16 cellular contexts compared by ENCODE assay signal in genomic region chr3:108485146-108485545, GRCh38. TPM values are rescaled to one million over a fixed set of nuclear protein-coding genes. Genes with fewer than 3 reads are reported as not detected.
DNase-seq lines count a peak whose midpoint lies in the region; ATAC-seq and TF ChIP-seq lines count a peak whose summit lies in the region.
"Had no signal": no experiment of that assay in that cellular context is flagged by ENCODE, and none has a peak within 500 bp of the region (broad histone marks: within the 10 kb centered on the region; RNA-seq: fewer than 3 reads in every experiment).

No MANE protein-coding gene starts in this region.

- H3K36me3 ChIP-seq in HUES64 (ENCODE audit: insufficient read depth, low read length) (no peaks in the 10 kb centered on the region), WERI-Rb-1 (no peaks in the 10 kb centered on the region)
- H3K36me3 ChIP-seq: tibial nerve had no signal

- WGBS in HUES64, result 1% methylated on average over 3 of the region's 3 CpGs

- H3K9ac ChIP-seq in HUES64 (ENCODE audit: low read depth, low read length), result no peak overlapping the region

- peaks cover 28% of the 10 kb centered on the region for H3K4me1 ChIP-seq in HUES64 (ENCODE audit: insufficient read depth, low read length)
- H3K4me1 ChIP-seq: Caco-2 had no signal

- peak overlapping the region; percentile 20; the same call in 1 of the 2 replicates for H3K27ac ChIP-seq in HUES64 (ENCODE audit: low read depth, low read length)
- H3K27ac ChIP-seq in WERI-Rb-1, result peak overlapping the region; percentile 75
- H3K27ac ChIP-seq: tibial nerve had no signal

- H3K4me3 ChIP-seq in HUES64 (ENCODE audit: low read length) (peak overlapping the region; percentile 15; the same call in 1 of the 2 replicates), WERI-Rb-1 (ENCODE audit: low read depth, low read length) (peak overlapping the region; percentile 12; the same call in 1 of the 2 replicates)
- H3K4me3 ChIP-seq: tibial nerve had no signal

- no peaks in the 10 kb centered on the region for H3K27me3 ChIP-seq in HUES64 (ENCODE audit: insufficient read depth, low read length)
- H3K27me3 ChIP-seq in WERI-Rb-1 (ENCODE audit: insufficient read depth, low read depth, severe bottlenecking), result no peaks in the 10 kb centered on the region
- H3K27me3 ChIP-seq: tibial nerve had no signal

- H3K9me3 ChIP-seq in HUES64 (ENCODE audit: insufficient read depth, low read depth, low read length), result no peaks in the 10 kb centered on the region
- H3K9me3 ChIP-seq in WERI-Rb-1 (ENCODE audit: severe bottlenecking), result no peaks in the 10 kb centered on the region
- H3K9me3 ChIP-seq: Caco-2, tibial nerve had no signal

- intact Hi-C loops in posterior vena cava (cut with DNase I), result no loop called here

- TF ChIP-seq CTCF in WERI-Rb-1 (IDR thresholded peaks at IDR 0.05; ENCODE audit: low read depth, low read length), result no peak

- peak; percentile 92 for DNase-seq in DMS 273 treated with DMSO at 0.1 percent for 48 hours (lab: John Stamatoyannopoulos, UW)
- peak; percentile 94 for DNase-seq in WERI-Rb-1
- DNase-seq in islet precursor cell, result peak; percentile 65
- no peak for DNase-seq in posterior vena cava (ENCODE audit: low spot score)
- DNase-seq in DMS79 treated with DMSO at 0.1 percent for 48 hours (lab: John Stamatoyannopoulos, UW), result no peak
- DNase-seq: Caco-2; effector CD8-positive, alpha-beta T cell; stimulated activated CD8-positive, alpha-beta memory T cell treated with anti-CD3 and anti-CD28 coated beads, Interleukin-4, amount 100 ng/mL, for 48 hours; T-helper 17 cell had no signal

- ATAC-seq in GM19351 (IDR thresholded peaks at IDR 0.05; ENCODE audit: unreplicated experiment) (no peak), HG02840 (IDR thresholded peaks at IDR 0.05; ENCODE audit: low FRiP score, unreplicated experiment) (no peak)
- ATAC-seq: activated T-helper 17 cell treated with anti-CD3 and anti-CD28 coated beads, Interleukin-2, amount 50 U/mL, for 72 hours; HepG2; T-helper 17 cell had no signal

RNA-seq across cellular contexts. Expression of gene MYH15, which starts 25.2 kb away (rescaled TPM):
- polyA plus RNA-seq in HUES64 (2013, experiment 1 of 2), result 0.15 TPM
- polyA plus RNA-seq in HUES64 (2013, experiment 2 of 2), result 0.19 TPM
- under 1 TPM; 0.05 to 0.19 TPM for total RNA-seq in posterior vena cava
- total RNA-seq: kidney epithelial cell, T-helper 17 cell had no signal

Comparison
In these comparisons a context has a peak if more than half of its experiments do, and no peak if none do; other contexts are left out.
1. DNase-seq: peak in DMS 273 treated with DMSO at 0.1 percent for 48 hours (single experiment), WERI-Rb-1 (single experiment) and islet precursor cell (single experiment); none in posterior vena cava (single experiment) and DMS79 treated with DMSO at 0.1 percent for 48 hours (single experiment).